ENCODE assay signal across 9 cellular contexts in genomic region chr12:4320859-4321701, GRCh38. TPM values are rescaled to one million over a fixed set of nuclear protein-coding genes. Genes with fewer than 3 reads are reported as not detected.
A peak's percentile ranks its signal among the peaks of the same experiment; 100 is the strongest.
DNase-seq lines count a peak whose midpoint lies in the region; ATAC-seq, FAIRE-seq and TF ChIP-seq lines count a peak whose summit lies in the region.
"Had no signal": no experiment of that assay in that cellular context is flagged by ENCODE, and none has a peak within 500 bp of the region (broad histone marks: within the 10 kb centered on the region; RNA-seq: fewer than 3 reads in every experiment).

Gene TIGAR (plus strand): TSS chr12:4321213. CDS start chr12:4321272, 59 bp downstream.

- H3K9me3 ChIP-seq in keratinocyte (ENCODE audit: control insufficient read depth, low read depth, low read length), result no peaks in the 10 kb centered on the region

- peak within 1 kb of the TSS; percentile 93 for H3K4me2 ChIP-seq in keratinocyte (ENCODE audit: control insufficient read depth, extremely low read depth, insufficient read depth, low read depth, low read length)

- TF ChIP-seq POLR2A in GM19099 (IDR thresholded peaks at IDR 0.05; ENCODE audit: extremely low read depth, insufficient read length, low read depth), result peak; percentile 97

- peaks cover 48% of the 10 kb centered on the region for H3K79me2 ChIP-seq in keratinocyte (ENCODE audit: control insufficient read depth, insufficient read depth, low read length)

- DNase-seq in AG20443 (ENCODE audit: low spot score) (peak; percentile 100), NCI-H446 treated with DMSO at 0.1 percent for 48 hours (lab: John Stamatoyannopoulos, UW) (peak; percentile 88), cerebellar nuclear complex (lab: John Stamatoyannopoulos, UW) (peak; percentile 59 to 78), keratinocyte (ENCODE audit: low read depth, low spot score) (peak; percentile 48)
- peak; percentile 94 for DNase-seq in activated CD4-positive, CD25-positive, alpha-beta regulatory T cell treated with anti-CD3 and anti-CD28 coated beads, Interleukin-2, amount 50 U/mL, for 72 hours
- peak; percentile 70 to 89 (median 82) for DNase-seq in stimulated activated CD4-positive, alpha-beta T cell treated with anti-CD3 and anti-CD28 coated beads, Interleukin-12 subunit alpha, Interleukin-12 subunit beta, amount 100 ng/mL, for 48 hours (ENCODE audit: low read depth in 2 of 3, low spot score in 1 of 3)

- peak within 1 kb of the TSS; percentile 96 for H3K9ac ChIP-seq in keratinocyte (ENCODE audit: control insufficient read depth, extremely low read depth, insufficient read depth, low read length)

- no peaks in the 10 kb centered on the region for H4K20me1 ChIP-seq in keratinocyte (ENCODE audit: control insufficient read depth, extremely low read depth, insufficient read depth, low read length)

- ATAC-seq in HG03378 (IDR thresholded peaks at IDR 0.05; ENCODE audit: unreplicated experiment), result peak; percentile 79

- H3K4me1 ChIP-seq in keratinocyte (ENCODE audit: control insufficient read depth, extremely low read depth, insufficient read depth, low read length), result peaks cover 13% of the 10 kb centered on the region

- peak within 1 kb of the TSS; percentile 96 for H3K27ac ChIP-seq in keratinocyte (ENCODE audit: control insufficient read depth, insufficient read depth, low read length)

- H3K9me1 ChIP-seq in keratinocyte (ENCODE audit: control insufficient read depth, extremely low read depth, insufficient read depth, low read length), result no peaks in the 10 kb centered on the region

- peak within 1 kb of the TSS; percentile 91 for H2AFZ ChIP-seq in keratinocyte (ENCODE audit: control insufficient read depth, low read length)

- TF ChIP-seq CTCF in keratinocyte (optimal IDR thresholded peaks at IDR 0.05 in 1 of 3, IDR thresholded peaks at IDR 0.05 in 1 of 3, conservative IDR thresholded peaks at IDR 0.05 in 1 of 3; ENCODE audit: extremely low read depth in 1 of 3, insufficient read depth in 2 of 3, low read length in 3 of 3), result no peak

- H3K27me3 ChIP-seq in keratinocyte (ENCODE audit: control insufficient read depth, extremely low read depth, insufficient read depth, low read length), result no peaks in the 10 kb centered on the region

- FAIRE-seq in keratinocyte (lab: Jason Lieb, UNC), result peak; percentile 66
- FAIRE-seq: TTC549 had no signal

- peaks cover 0 to 7% of the 10 kb centered on the region in 2 experiments for H3K36me3 ChIP-seq in keratinocyte (ENCODE audit: control insufficient read depth in 2 of 2, extremely low read depth in 1 of 2, insufficient read depth in 2 of 2, low read length in 2 of 2)

- peak within 1 kb of the TSS; percentile 86 to 87 (median 86) for H3K4me3 ChIP-seq in keratinocyte (ENCODE audit: control insufficient read depth in 2 of 3, extremely low read depth in 1 of 3, insufficient read depth in 2 of 3, low read depth in 1 of 3, low read length in 3 of 3)

- dilution Hi-C loops in keratinocyte (cut with MboI; ENCODE audit: extremely low pct_ligation_motif_present, low sequenced_read_pairs), result no loop called here

RNA-seq across cellular contexts. Expression of gene TIGAR, which starts in this region (rescaled TPM):
- 15.3 to 37.3 TPM (median 28.0 TPM) in 3 replicates for polyA plus RNA-seq in keratinocyte
- polyA plus RNA-seq in keratinocyte (2011; ENCODE audit: low read depth), result 85.8 TPM
- polyA plus RNA-seq in keratinocyte (2011; cell fraction: cytosol; rRNA removed), result 27.2 and 45.2 TPM in 2 replicates
- 20.1 and 49.6 TPM in 2 replicates for polyA plus RNA-seq in keratinocyte (2011; cell fraction: nucleus; rRNA removed)
- 24.3 and 45.5 TPM in 2 replicates for polyA plus RNA-seq in keratinocyte (2012; ENCODE audit: low replicate concordance)
- 1.7 to 11.6 TPM (median 6.8 TPM) in 3 replicates for polyA minus RNA-seq in keratinocyte
- polyA minus RNA-seq in keratinocyte (2011; cell fraction: cytosol; rRNA and poly(A)+ RNA removed), result 8.2 TPM
- polyA minus RNA-seq in keratinocyte (2011; cell fraction: nucleus; rRNA and poly(A)+ RNA removed), result 10.8 and 21.5 TPM in 2 replicates

Comparison
In these comparisons a context has a peak if more than half of its experiments do, and no peak if none do; other contexts are left out.
1. Peak in every context shown above with its lines: DNase-seq, ATAC-seq, H3K4me3 ChIP-seq and H3K27ac ChIP-seq.
2. DNase-seq: peak in every context shown above with its lines; median percentile 100 in AG20443; 94 in activated CD4-positive, CD25-positive, alpha-beta regulatory T cell treated with anti-CD3 and anti-CD28 coated beads, Interleukin-2, amount 50 U/mL, for 72 hours; 88 in NCI-H446 treated with DMSO at 0.1 percent for 48 hours; 82 in stimulated activated CD4-positive, alpha-beta T cell treated with anti-CD3 and anti-CD28 coated beads, Interleukin-12 subunit alpha, Interleukin-12 subunit beta, amount 100 ng/mL, for 48 hours; 68 in cerebellar nuclear complex; 48 in keratinocyte.